Comparison of ENCODE assay signal across 1 cellular context in the genomic region with DNA sequence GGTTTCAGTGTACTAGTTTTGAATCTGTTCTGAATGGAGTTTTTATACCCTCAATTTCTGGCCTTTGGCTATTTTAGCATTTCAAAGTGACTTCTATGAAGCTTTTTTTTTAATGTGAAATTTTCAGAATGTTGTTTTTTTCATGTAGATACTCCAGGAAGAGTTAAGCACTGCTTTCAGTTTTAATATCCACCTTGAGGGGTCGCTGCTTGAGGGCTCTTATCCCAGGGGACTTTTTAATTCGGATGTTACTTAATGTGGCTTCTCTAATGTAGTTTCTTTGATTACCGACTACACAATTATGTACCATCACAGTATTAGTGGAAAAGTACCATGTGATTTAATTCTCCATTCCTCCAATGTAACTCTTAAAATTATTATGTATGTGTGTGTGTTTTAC.
TF ChIP-seq lines count a peak whose summit lies in the region.

No MANE protein-coding gene starts in this region.

TF ChIP-seq in H1, 55 proteins besides CTCF, POLR2A, EP300 and RAD21:
- no peak for TF ChIP-seq GABPA (IDR thresholded peaks at IDR 0.05; ENCODE audit: borderline replicate concordance, insufficient read depth, low read length)
- TF ChIP-seq TEAD4 (IDR thresholded peaks at IDR 0.05; ENCODE audit: low read depth, low read length): no peak
- TF ChIP-seq, protein P1, sequence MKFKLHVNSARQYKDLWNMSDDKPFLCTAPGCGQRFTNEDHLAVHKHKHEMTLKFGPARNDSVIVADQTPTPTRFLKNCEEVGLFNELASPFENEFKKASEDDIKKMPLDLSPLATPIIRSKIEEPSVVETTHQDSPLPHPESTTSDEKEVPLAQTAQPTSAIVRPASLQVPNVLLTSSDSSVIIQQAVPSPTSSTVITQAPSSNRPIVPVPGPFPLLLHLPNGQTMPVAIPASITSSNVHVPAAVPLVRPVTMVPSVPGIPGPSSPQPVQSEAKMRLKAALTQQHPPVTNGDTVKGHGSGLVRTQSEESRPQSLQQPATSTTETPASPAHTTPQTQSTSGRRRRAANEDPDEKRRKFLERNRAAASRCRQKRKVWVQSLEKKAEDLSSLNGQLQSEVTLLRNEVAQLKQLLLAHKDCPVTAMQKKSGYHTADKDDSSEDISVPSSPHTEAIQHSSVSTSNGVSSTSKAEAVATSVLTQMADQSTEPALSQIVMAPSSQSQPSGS (IDR thresholded peaks at IDR 0.05; ENCODE audit: low read length): no peak
- TF ChIP-seq CTBP2 (IDR thresholded peaks at IDR 0.05; ENCODE audit: borderline replicate concordance, insufficient read depth, insufficient read length, low read length): no peak
- TF ChIP-seq NANOG (IDR thresholded peaks at IDR 0.05; ENCODE audit: insufficient read depth, low read depth, low read length, poor library complexity, severe bottlenecking): no peak
- no peak for TF ChIP-seq SIRT6 (IDR thresholded peaks at IDR 0.05; ENCODE audit: low read length)
- no peak for TF ChIP-seq CHD2 (IDR thresholded peaks at IDR 0.05; ENCODE audit: low read length)
- no peak for TF ChIP-seq SP1 (IDR thresholded peaks at IDR 0.05; ENCODE audit: low read depth, low read length)
- no peak for TF ChIP-seq BRCA1 (IDR thresholded peaks at IDR 0.05; ENCODE audit: low read depth, low read length)
- no peak for TF ChIP-seq SIX5 (IDR thresholded peaks at IDR 0.05; ENCODE audit: low read depth, low read length)
- TF ChIP-seq RBBP5 (IDR thresholded peaks at IDR 0.05; ENCODE audit: borderline replicate concordance, low read depth, low read length): no peak
